1 cellular context compared by ENCODE assay signal in the genomic region with DNA sequence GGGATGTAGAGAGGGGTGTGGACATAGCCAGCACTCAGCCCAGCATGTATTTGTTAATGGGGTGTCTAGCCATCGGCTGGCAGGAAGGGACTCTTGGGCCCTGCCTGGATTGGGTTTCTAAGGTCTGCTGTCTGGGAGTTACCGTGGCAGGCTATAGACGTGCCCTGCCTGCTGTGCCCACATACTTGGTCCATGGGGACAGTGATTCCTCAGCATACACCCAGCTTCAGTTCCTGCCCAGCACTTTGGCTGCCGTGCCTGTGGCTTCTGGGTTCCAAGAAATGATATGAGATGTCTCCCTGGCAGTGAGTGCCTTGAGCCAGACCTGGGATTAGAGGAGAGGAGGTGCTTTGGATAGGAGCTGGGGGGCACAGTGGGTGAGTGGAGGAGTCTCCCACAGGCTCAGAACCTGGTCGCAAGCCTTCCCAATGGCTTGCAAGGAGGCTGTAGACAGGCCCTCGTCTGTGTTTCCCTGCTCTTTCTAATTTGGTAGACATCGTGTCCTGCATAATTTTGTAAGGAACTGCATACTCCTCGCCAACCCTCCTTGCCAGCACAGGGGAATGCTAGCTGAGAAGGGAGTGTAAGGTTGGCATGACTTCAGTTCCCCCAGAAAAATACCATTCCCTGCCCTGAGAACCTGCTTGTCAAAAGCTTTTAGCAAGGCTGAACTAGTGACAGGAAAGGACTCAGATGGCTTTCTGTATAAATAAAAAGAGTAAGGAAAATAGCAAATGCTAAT.
TF ChIP-seq lines count a peak whose summit lies in the region.

No MANE protein-coding gene starts in this region.

TF ChIP-seq in SK-N-SH, 30 proteins besides CTCF, POLR2A, EP300 and RAD21 (continued from another document):
- no peak for TF ChIP-seq ZBTB33 (IDR thresholded peaks at IDR 0.05; ENCODE audit: borderline replicate concordance, low read depth)
- TF ChIP-seq FOXM1 (IDR thresholded peaks at IDR 0.05; ENCODE audit: low read depth) = no peak
- TF ChIP-seq SMC3 (IDR thresholded peaks at IDR 0.05; ENCODE audit: low read depth, low read length) = no peak
- no peak for TF ChIP-seq GATA2 (CRISPR knock-in tag; IDR thresholded peaks at IDR 0.05)
- no peak for TF ChIP-seq NRF1 (IDR thresholded peaks at IDR 0.05; ENCODE audit: low read depth, low read length)
